ENCODE assay signal across 20 cellular contexts in genomic region chr5:154708845-154709244, GRCh38. TPM values are rescaled to one million over a fixed set of nuclear protein-coding genes. Genes with fewer than 3 reads are reported as not detected.
DNase-seq lines count a peak whose midpoint lies in the region; ATAC-seq, FAIRE-seq and TF ChIP-seq lines count a peak whose summit lies in the region.
"Had no signal": no experiment of that assay in that cellular context is flagged by ENCODE, and none has a peak within 500 bp of the region (broad histone marks: within the 10 kb centered on the region; RNA-seq: fewer than 3 reads in every experiment).

No MANE protein-coding gene starts in this region.

- H3K9me1 ChIP-seq in keratinocyte (ENCODE audit: control insufficient read depth, extremely low read depth, insufficient read depth, low read length): no peaks in the 10 kb centered on the region

- H3K9me3 ChIP-seq in keratinocyte (ENCODE audit: control insufficient read depth, low read depth, low read length): no peaks in the 10 kb centered on the region
- H3K9me3 ChIP-seq: heart left ventricle, prostate gland had no signal

- H3K4me2 ChIP-seq in keratinocyte (ENCODE audit: control insufficient read depth, extremely low read depth, insufficient read depth, low read depth, low read length): no peak overlapping the region

- peaks cover 11% of the 10 kb centered on the region for H3K4me1 ChIP-seq in keratinocyte (ENCODE audit: control insufficient read depth, extremely low read depth, insufficient read depth, low read length)
- H3K4me1 ChIP-seq: prostate gland had no signal

- H4K20me1 ChIP-seq in keratinocyte (ENCODE audit: control insufficient read depth, extremely low read depth, insufficient read depth, low read length): no peaks in the 10 kb centered on the region

- TF ChIP-seq CTCF in keratinocyte (optimal IDR thresholded peaks at IDR 0.05 in 1 of 3, IDR thresholded peaks at IDR 0.05 in 1 of 3, conservative IDR thresholded peaks at IDR 0.05 in 1 of 3; ENCODE audit: extremely low read depth in 1 of 3, insufficient read depth in 2 of 3, low read length in 3 of 3): no peak

- FAIRE-seq in keratinocyte (lab: Jason Lieb, UNC): no peak
- FAIRE-seq: islet of Langerhans had no signal

- H3K79me2 ChIP-seq in keratinocyte (ENCODE audit: control insufficient read depth, insufficient read depth, low read length): no peaks in the 10 kb centered on the region

- no peak overlapping the region for H3K4me3 ChIP-seq in keratinocyte (ENCODE audit: control insufficient read depth in 2 of 3, extremely low read depth in 1 of 3, insufficient read depth in 2 of 3, low read depth in 1 of 3, low read length in 3 of 3)
- H3K4me3 ChIP-seq: heart left ventricle, prostate gland had no signal

- peak; percentile 17 for DNase-seq in A172 (ENCODE audit: low spot score)
- peak; percentile 45 for DNase-seq in M059J (ENCODE audit: low read depth)
- DNase-seq in SKM-1 treated with dmso at 0.1 percent for 144 hours (lab: John Stamatoyannopoulos, UW; ENCODE audit: unreplicated experiment): peak; percentile 96
- DNase-seq in keratinocyte (ENCODE audit: low read depth, low spot score): peak; percentile 21
- no peak for DNase-seq in NK-92 (lab: John Stamatoyannopoulos, UW; ENCODE audit: unreplicated experiment)
- DNase-seq in NCI-H69 (lab: John Stamatoyannopoulos, UW): no peak
- DNase-seq: 8988T; activated CD8-positive, alpha-beta memory T cell treated with anti-CD3 and anti-CD28 coated beads for 24 hours; C1 segment of cervical spinal cord; heart left ventricle; NCI-H1092 treated with DMSO at 0.1 percent for 48 hours; NCI-H748 treated with DMSO at 0.1 percent for 48 hours; nephron progenitor cell; stimulated activated naive CD4-positive, alpha-beta T cell; T-helper 1 cell had no signal

- dilution Hi-C loops in keratinocyte (cut with MboI; ENCODE audit: extremely low pct_ligation_motif_present, low sequenced_read_pairs): no loop called here

- no peak overlapping the region for H3K27ac ChIP-seq in keratinocyte (ENCODE audit: control insufficient read depth, insufficient read depth, low read length)
- H3K27ac ChIP-seq: heart left ventricle, prostate gland had no signal

- no peaks in the 10 kb centered on the region for H3K36me3 ChIP-seq in keratinocyte (ENCODE audit: control insufficient read depth in 2 of 2, extremely low read depth in 1 of 2, insufficient read depth in 2 of 2, low read length in 2 of 2)
- H3K36me3 ChIP-seq: heart left ventricle, prostate gland had no signal

- no peaks in the 10 kb centered on the region for H3K27me3 ChIP-seq in keratinocyte (ENCODE audit: control insufficient read depth, extremely low read depth, insufficient read depth, low read length)
- H3K27me3 ChIP-seq: heart left ventricle had no signal

- no peak for ATAC-seq in HG03439 (IDR thresholded peaks at IDR 0.05; ENCODE audit: unreplicated experiment)
- no peak for ATAC-seq in HG02571 (IDR thresholded peaks at IDR 0.05; ENCODE audit: unreplicated experiment)
- ATAC-seq: activated T-helper 17 cell treated with anti-CD3 and anti-CD28 coated beads, Interleukin-2, amount 50 U/mL, for 72 hours; heart left ventricle had no signal

- no peak overlapping the region for H3K9ac ChIP-seq in keratinocyte (ENCODE audit: control insufficient read depth, extremely low read depth, insufficient read depth, low read length)

- no peak overlapping the region for H2AFZ ChIP-seq in keratinocyte (ENCODE audit: control insufficient read depth, low read length)

RNA-seq across cellular contexts. Expression of gene LARP1, which starts 46.3 kb away (rescaled TPM):
- 76.1 and 78.4 TPM in 2 replicates for total RNA-seq in A172 (2014; rRNA removed; shearing (Covaris generic))
- 42.0 and 77.3 TPM in 2 replicates for total RNA-seq in M059J (2014; rRNA removed; shearing (Covaris generic))
- 39.3 to 139 TPM (median 65.6 TPM) in 3 replicates for polyA plus RNA-seq in keratinocyte
- polyA plus RNA-seq in keratinocyte (2011; ENCODE audit: low read depth): 74.4 TPM
- 74.6 and 86.7 TPM in 2 replicates for polyA plus RNA-seq in keratinocyte (2011; cell fraction: cytosol; rRNA removed)
- polyA plus RNA-seq in keratinocyte (2011; cell fraction: nucleus; rRNA removed): 161 and 167 TPM in 2 replicates
- 51.1 and 105 TPM in 2 replicates for polyA plus RNA-seq in keratinocyte (2012; ENCODE audit: low replicate concordance)
- polyA minus RNA-seq in keratinocyte: 74.0 to 207 TPM (median 113 TPM) in 3 replicates
- polyA minus RNA-seq in keratinocyte (2011; cell fraction: cytosol; rRNA and poly(A)+ RNA removed): 70.0 TPM
- 98.7 and 186 TPM in 2 replicates for polyA minus RNA-seq in keratinocyte (2011; cell fraction: nucleus; rRNA and poly(A)+ RNA removed)

Comparison
In these comparisons a context has a peak if more than half of its experiments do, and no peak if none do; other contexts are left out.
1. DNase-seq: peak in A172 (single experiment), M059J (single experiment), SKM-1 treated with dmso at 0.1 percent for 144 hours (single experiment) and keratinocyte (single experiment); none in NK-92 (single experiment) and NCI-H69 (single experiment).